7 cellular contexts compared by ENCODE assay signal in genomic region chr14:88791629-88792571, GRCh38. TPM values are rescaled to one million over a fixed set of nuclear protein-coding genes. Genes with fewer than 3 reads are reported as not detected.
DNase-seq lines count a peak whose midpoint lies in the region; ATAC-seq and TF ChIP-seq lines count a peak whose summit lies in the region.

No MANE protein-coding gene starts in this region.

- H3K4me1 ChIP-seq in endocrine pancreas (ENCODE audit: control insufficient read depth, insufficient read depth, low read length) (peaks cover 7% of the 10 kb centered on the region), mucosa of stomach (ENCODE audit: control insufficient read depth, insufficient read depth, low read length) (peaks cover 11% of the 10 kb centered on the region), testis (peaks cover 12% of the 10 kb centered on the region)

- H3K9ac ChIP-seq in endocrine pancreas (ENCODE audit: control insufficient read depth, insufficient read depth, low read length) (peak overlapping the region; percentile 80), mucosa of stomach (ENCODE audit: low read length) (peak overlapping the region; percentile 60)

- H3K4me3 ChIP-seq in GM12864 (ENCODE audit: low read depth, low read length) (peak overlapping the region; percentile 54), endocrine pancreas (ENCODE audit: control insufficient read depth, insufficient read depth, low read length) (peak overlapping the region; percentile 95), mucosa of stomach (ENCODE audit: low read length) (no peak overlapping the region), testis (peak overlapping the region; percentile 80 to 81)

- ATAC-seq in HG03521 (IDR thresholded peaks at IDR 0.05; ENCODE audit: unreplicated experiment): peak; percentile 4

- WGBS in testis, 2 donors: 3% methylated on average over 36 to 46 of the region's 71 CpGs

- H3K27me3 ChIP-seq in endocrine pancreas (ENCODE audit: control insufficient read depth, insufficient read depth, low read length): no peaks in the 10 kb centered on the region
- peaks cover 12% of the 10 kb centered on the region for H3K27me3 ChIP-seq in mucosa of stomach (ENCODE audit: control insufficient read depth, insufficient read depth, low read length)
- H3K27me3 ChIP-seq in testis: no peaks in the 10 kb centered on the region

- intact Hi-C loops in testis (cut with DNase I; ENCODE audit: low total_unique reads): no loop called here

- TF ChIP-seq CTCF in GM12864 (IDR thresholded peaks at IDR 0.05; ENCODE audit: low read depth, low read length, missing control alignments) (no peak), testis (IDR thresholded peaks at IDR 0.05) (no peak)

- H3K27ac ChIP-seq in testis: peak overlapping the region; percentile 90

- TF ChIP-seq POLR2A in testis (IDR thresholded peaks at IDR 0.05): no peak

- H3K36me3 ChIP-seq in endocrine pancreas (ENCODE audit: control insufficient read depth, insufficient read depth, low read length): no peaks in the 10 kb centered on the region
- no peaks in the 10 kb centered on the region for H3K36me3 ChIP-seq in mucosa of stomach (ENCODE audit: control insufficient read depth, insufficient read depth, low read length)
- no peaks in the 10 kb centered on the region for H3K36me3 ChIP-seq in testis (ENCODE audit: low read depth, missing control alignments)

- DNase-seq in GM12864 (ENCODE audit: low read depth) (no peak), T-helper 22 cell (ENCODE audit: low read depth) (peak; percentile 2), testis (peak; percentile 50), CD1c-positive myeloid dendritic cell (ENCODE audit: extremely low spot score) (no peak)

- H3K9me3 ChIP-seq in endocrine pancreas (ENCODE audit: control insufficient read depth, low read length) (no peaks in the 10 kb centered on the region), mucosa of stomach (ENCODE audit: control insufficient read depth, low read length) (no peaks in the 10 kb centered on the region), testis (no peaks in the 10 kb centered on the region)

RNA-seq across cellular contexts. Expression of gene EML5, which starts 0.9 kb away (rescaled TPM):
- total RNA-seq in testis: 10 to 100 TPM; 17.7 to 19.3 TPM
- 4.2 TPM for polyA plus RNA-seq in testis (ENCODE audit: insufficient read depth, low read depth, low replicate concordance)

RNA-seq across cellular contexts. Expression of gene TTC8, which starts 32.6 kb away (rescaled TPM):
- 100 to 1,000 TPM; 139 to 144 TPM for total RNA-seq in testis
- 67.5 TPM for polyA plus RNA-seq in testis (ENCODE audit: insufficient read depth, low read depth, low replicate concordance)

Comparison
In these comparisons a context has a peak if more than half of its experiments do, and no peak if none do; other contexts are left out.
1. DNase-seq: peak in T-helper 22 cell (single experiment) and testis (single experiment); none in GM12864 (single experiment) and CD1c-positive myeloid dendritic cell (single experiment).